Comparison of ENCODE assay signal across 8 cellular contexts in the genomic region with DNA sequence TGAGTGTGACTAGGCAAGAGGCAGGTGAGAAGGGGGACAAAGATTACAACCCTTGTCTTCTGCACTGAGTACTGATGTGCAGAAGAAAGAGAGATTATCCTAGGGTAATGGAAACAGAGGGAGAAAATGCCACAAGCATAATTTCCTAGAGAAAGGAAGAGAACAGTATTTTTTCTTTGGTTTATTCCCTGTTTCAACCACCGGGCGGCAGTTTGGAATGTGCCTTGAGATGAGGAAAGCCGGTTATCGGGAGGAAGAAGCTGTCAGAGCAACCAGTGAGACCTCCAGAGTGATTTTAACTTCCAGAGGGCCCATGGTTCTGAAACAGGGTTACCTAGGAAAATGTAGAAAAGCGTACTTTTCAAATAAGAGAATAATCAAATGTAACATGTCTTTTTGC.
DNase-seq lines count a peak whose midpoint lies in the region; ATAC-seq, FAIRE-seq and TF ChIP-seq lines count a peak whose summit lies in the region.

No MANE protein-coding gene starts in this region.

- H3K9me3 ChIP-seq in CD4-positive, alpha-beta T cell (ENCODE audit: control insufficient read depth, low read length), result no peaks in the 10 kb centered on the region
- H3K9me3 ChIP-seq in heart right ventricle, result no peaks in the 10 kb centered on the region
- H3K9me3 ChIP-seq in sigmoid colon, result no peaks in the 10 kb centered on the region

- H3K27ac Mint-ChIP-seq in CD4-positive, alpha-beta T cell, result no peak overlapping the region
- H3K27ac Mint-ChIP-seq in activated CD4-positive, alpha-beta T cell treated with anti-CD3 and anti-CD28 coated beads, Interleukin-2, amount 10 ng/mL, durations not matched to agents 7 days and 5 days, result no peak overlapping the region

- peaks cover 0 to 85% (median 7%) of the 10 kb centered on the region in 9 donors for H3K36me3 ChIP-seq in heart right ventricle
- peaks cover 0 to 48% (median 5%) of the 10 kb centered on the region in 4 donors for H3K36me3 ChIP-seq in sigmoid colon

- H3K27me3 ChIP-seq in CD4-positive, alpha-beta T cell (ENCODE audit: control insufficient read depth, insufficient read depth, low read length), result no peaks in the 10 kb centered on the region
- no peaks in the 10 kb centered on the region for H3K27me3 ChIP-seq in heart right ventricle
- H3K27me3 ChIP-seq in sigmoid colon, result no peaks in the 10 kb centered on the region

- TF ChIP-seq CTCF in CD4-positive, alpha-beta T cell (IDR thresholded peaks at IDR 0.05), result peak; percentile 23
- peak in 8 of 9 donors; percentile 28 to 61 (median 47) for TF ChIP-seq CTCF in heart right ventricle (IDR thresholded peaks at IDR 0.05)
- peak in 3 of 4 experiments; percentile 29 to 64 (median 34) for TF ChIP-seq CTCF in sigmoid colon (IDR thresholded peaks at IDR 0.05)

- WGBS in heart right ventricle, 2 donors, result 32 to 41% methylated on average over 5 of the region's 5 CpGs
- 65 to 71% methylated on average over 5 of the region's 5 CpGs for WGBS in sigmoid colon, 2 donors

- H3K4me1 ChIP-seq in heart right ventricle, result no peaks in the 10 kb centered on the region
- H3K4me1 ChIP-seq in sigmoid colon, result peaks cover 0 to 31% (median 4%) of the 10 kb centered on the region in 4 donors

- intact Hi-C loops in CD4-positive, alpha-beta T cell (cut with DNase I, micrococcal nuclease), result loop anchor here (5.0 kb wide), 2 partner anchors 116 to 121 kb away; a partner anchor contains a TSS
- intact Hi-C loops in heart right ventricle (cut with DNase I), result loop anchor here in 9 of 10 donors (5.0 to 10.0 kb wide), 3 partner anchors 113 to 283 kb away; no protein-coding TSS in a partner anchor
- intact Hi-C loops in sigmoid colon (cut with DNase I), result loop anchor here (5.0 to 10.0 kb wide), 2 partner anchors 203 to 281 kb away; no protein-coding TSS in a partner anchor

- POLR2A ChIA-PET in CD4-positive, alpha-beta T cell (lab: Charles Lee), result no interaction called here
- POLR2A ChIA-PET in activated CD4-positive, alpha-beta T cell treated with anti-CD3 and anti-CD28 coated beads, Interleukin-2, amount 10 ng/mL, durations not matched to agents 7 days and 5 days (lab: Charles Lee), result no interaction called here

- peaks cover 42% of the 10 kb centered on the region for H3K36me3 Mint-ChIP-seq in CD4-positive, alpha-beta T cell (ENCODE audit: low read depth)
- H3K36me3 Mint-ChIP-seq in activated CD4-positive, alpha-beta T cell treated with anti-CD3 and anti-CD28 coated beads, Interleukin-2, amount 10 ng/mL, durations not matched to agents 7 days and 5 days (ENCODE audit: low read depth), result peaks cover 9% of the 10 kb centered on the region

- FAIRE-seq in TTC549 (lab: Jason Lieb, UNC), result peak; percentile 45

- ATAC-seq in CD4-positive, alpha-beta T cell (ENCODE audit: poor library complexity), result no peak
- ATAC-seq in heart right ventricle (peak in 4 of 8 donors; percentile 34 to 61 (median 55)), GM18873 (IDR thresholded peaks at IDR 0.05; ENCODE audit: low FRiP score, unreplicated experiment) (no peak), HG02763 (IDR thresholded peaks at IDR 0.05; ENCODE audit: unreplicated experiment) (no peak)

- no peak for TF ChIP-seq POLR2A in sigmoid colon (IDR thresholded peaks at IDR 0.05)

- H3K4me3 Mint-ChIP-seq in CD4-positive, alpha-beta T cell, result no peak overlapping the region
- no peak overlapping the region for H3K4me3 Mint-ChIP-seq in activated CD4-positive, alpha-beta T cell treated with anti-CD3 and anti-CD28 coated beads, Interleukin-2, amount 10 ng/mL, durations not matched to agents 7 days and 5 days

- H3K9me3 Mint-ChIP-seq in CD4-positive, alpha-beta T cell, result no peaks in the 10 kb centered on the region
- H3K9me3 Mint-ChIP-seq in activated CD4-positive, alpha-beta T cell treated with anti-CD3 and anti-CD28 coated beads, Interleukin-2, amount 10 ng/mL, durations not matched to agents 7 days and 5 days, result no peaks in the 10 kb centered on the region

- no peak overlapping the region for H3K27ac ChIP-seq in CD4-positive, alpha-beta T cell (ENCODE audit: low read depth, low read length)
- no peak overlapping the region for H3K27ac ChIP-seq in heart right ventricle
- H3K27ac ChIP-seq in sigmoid colon, result peak overlapping the region in 1 of 4 donors; percentile 7

- CTCF ChIA-PET in CD4-positive, alpha-beta T cell (lab: Charles Lee), result interaction anchor here (1.9 kb wide), 1 partner anchor 117 kb away, joined by 12 read pairs; no protein-coding TSS in a partner anchor
- CTCF ChIA-PET in activated CD4-positive, alpha-beta T cell treated with anti-CD3 and anti-CD28 coated beads, Interleukin-2, amount 10 ng/mL, durations not matched to agents 7 days and 5 days (lab: Charles Lee), result no interaction called here

- TF ChIP-seq EP300 in sigmoid colon (IDR thresholded peaks at IDR 0.05), result no peak

- no peak for DNase-seq in CD4-positive, alpha-beta T cell
- DNase-seq in HK-2 (ENCODE audit: unreplicated experiment), result peak; percentile 29
- peak in 1 of 2 donors; percentile 38 for DNase-seq in heart right ventricle
- DNase-seq in sigmoid colon, result no peak
- no peak for DNase-seq in activated CD4-positive, alpha-beta T cell treated with anti-CD3 and anti-CD28 coated beads, Interleukin-2, amount 10 ng/mL, durations not matched to agents 7 days and 5 days

- H3K4me3 ChIP-seq in heart right ventricle (no peak overlapping the region), sigmoid colon (no peak overlapping the region)

- no peaks in the 10 kb centered on the region for H3K4me1 Mint-ChIP-seq in CD4-positive, alpha-beta T cell (ENCODE audit: low read depth)
- H3K4me1 Mint-ChIP-seq in activated CD4-positive, alpha-beta T cell treated with anti-CD3 and anti-CD28 coated beads, Interleukin-2, amount 10 ng/mL, durations not matched to agents 7 days and 5 days, result no peaks in the 10 kb centered on the region

- H3K27me3 Mint-ChIP-seq in CD4-positive, alpha-beta T cell, result no peaks in the 10 kb centered on the region
- no peaks in the 10 kb centered on the region for H3K27me3 Mint-ChIP-seq in activated CD4-positive, alpha-beta T cell treated with anti-CD3 and anti-CD28 coated beads, Interleukin-2, amount 10 ng/mL, durations not matched to agents 7 days and 5 days
